ENCODE assay signal across 20 cellular contexts in genomic region chr2:181363164-181363563, GRCh38.
DNase-seq lines count a peak whose midpoint lies in the region; ATAC-seq, FAIRE-seq and TF ChIP-seq lines count a peak whose summit lies in the region.
"Had no signal": no experiment of that assay in that cellular context is flagged by ENCODE, and none has a peak within 500 bp of the region (broad histone marks: within the 10 kb centered on the region; RNA-seq: fewer than 3 reads in every experiment).

No MANE protein-coding gene starts in this region.

- POLR2A ChIA-PET in endothelial cell of umbilical vein (lab: Charles Lee), result no interaction called here

- intact Hi-C loops in endothelial cell of umbilical vein (cut with micrococcal nuclease), result no loop called here
- intact Hi-C loops in heart right ventricle (cut with DNase I), result no loop called here

- TF ChIP-seq CTCF in endothelial cell of umbilical vein (IDR thresholded peaks at IDR 0.05; ENCODE audit: extremely low read depth in 1 of 2, insufficient read depth in 1 of 2, low read depth in 1 of 2, low read length in 2 of 2) (no peak), brain microvascular endothelial cell (IDR thresholded peaks at IDR 0.05; ENCODE audit: low read depth, low read length, missing control alignments) (no peak), heart right ventricle (IDR thresholded peaks at IDR 0.05) (no peak)

- H3K4me2 ChIP-seq in Karpas-422 (ENCODE audit: low read depth, low read length, poor library complexity, severe bottlenecking), result peak overlapping the region; percentile 37
- no peak overlapping the region for H3K4me2 ChIP-seq in endothelial cell of umbilical vein (ENCODE audit: insufficient read depth, low read length)
- H3K4me2 ChIP-seq: A549, SK-N-SH had no signal

- no peak for TF ChIP-seq POLR2A in endothelial cell of umbilical vein (IDR thresholded peaks at IDR 0.05; ENCODE audit: low read depth, low read length)

- no peaks in the 10 kb centered on the region for H4K20me1 ChIP-seq in Karpas-422 (ENCODE audit: insufficient read depth, low read depth, low read length)
- no peaks in the 10 kb centered on the region for H4K20me1 ChIP-seq in endothelial cell of umbilical vein (replicated peaks; ENCODE audit: control insufficient read depth, extremely low read depth, insufficient read depth, low read length)
- H4K20me1 ChIP-seq: BLaER1 treated with 17β-estradiol and CSF1 and Interleukin-3, amounts not matched to agents 10 nM and 100 nM had no signal

- H3K27me3 ChIP-seq in Karpas-422 (ENCODE audit: low read length), result no peaks in the 10 kb centered on the region
- H3K27me3 ChIP-seq in endothelial cell of umbilical vein (ENCODE audit: control insufficient read depth in 2 of 2, insufficient read depth in 2 of 2, low read length in 2 of 2), result no peaks in the 10 kb centered on the region
- no peaks in the 10 kb centered on the region for H3K27me3 ChIP-seq in brain microvascular endothelial cell (replicated peaks)
- H3K27me3 ChIP-seq in heart right ventricle, result no peaks in the 10 kb centered on the region
- H3K27me3 ChIP-seq: BLaER1 treated with 17β-estradiol and CSF1 and Interleukin-3, amounts not matched to agents 10 nM and 100 nM had no signal

- H3K79me2 ChIP-seq in Karpas-422 (ENCODE audit: low read length) (no peaks in the 10 kb centered on the region), endothelial cell of umbilical vein (ENCODE audit: control insufficient read depth, insufficient read depth, low read length) (no peaks in the 10 kb centered on the region)

- CTCF ChIA-PET in endothelial cell of umbilical vein (lab: Charles Lee), result no interaction called here

- H3K4me3 ChIP-seq in Karpas-422 (ENCODE audit: low read length) (no peak overlapping the region), endothelial cell of umbilical vein (replicated peaks in 1 of 3; ENCODE audit: insufficient read depth in 1 of 3, low read depth in 1 of 3, low read length in 3 of 3) (no peak overlapping the region), brain microvascular endothelial cell (ENCODE audit: low read depth, low read length) (no peak overlapping the region), heart right ventricle (no peak overlapping the region)
- H3K4me3 ChIP-seq: A549; BLaER1 treated with 17β-estradiol and CSF1 and Interleukin-3, amounts not matched to agents 10 nM and 100 nM had no signal

- H2AFZ ChIP-seq in Karpas-422 (ENCODE audit: low read length) (0 out of 2 replicates have a peak overlapping the region, but pooled peaks have one; percentile 41), endothelial cell of umbilical vein (ENCODE audit: low read depth, low read length) (no peak overlapping the region)

- H3K9ac ChIP-seq in Karpas-422 (ENCODE audit: low read length) (0 out of 2 replicates have a peak overlapping the region, but pooled peaks have one; percentile 29), endothelial cell of umbilical vein (replicated peaks; ENCODE audit: extremely low read depth, insufficient read depth, low read length) (no peak overlapping the region)
- H3K9ac ChIP-seq: BLaER1 treated with 17β-estradiol and CSF1 and Interleukin-3, amounts not matched to agents 10 nM and 100 nM; SK-N-SH had no signal

- H3K27ac ChIP-seq in Karpas-422 (ENCODE audit: low read length) (peak overlapping the region; percentile 34), endothelial cell of umbilical vein (ENCODE audit: insufficient read depth, low read depth, low read length) (no peak overlapping the region), brain microvascular endothelial cell (no peak overlapping the region), heart right ventricle (no peak overlapping the region)
- H3K27ac ChIP-seq: A549; BLaER1 treated with 17β-estradiol and CSF1 and Interleukin-3, amounts not matched to agents 10 nM and 100 nM had no signal

- H3K9me2 ChIP-seq in Karpas-422 (replicated peaks; ENCODE audit: insufficient read depth, low read length), result no peaks in the 10 kb centered on the region
- H3K9me2 ChIP-seq: SK-N-SH had no signal

- H3K36me3 ChIP-seq in Karpas-422 (ENCODE audit: insufficient read depth, low read length) (no peaks in the 10 kb centered on the region), endothelial cell of umbilical vein (ENCODE audit: control insufficient read depth in 2 of 2, extremely low read depth in 1 of 2, insufficient read depth in 2 of 2, low read length in 2 of 2) (no peaks in the 10 kb centered on the region), brain microvascular endothelial cell (replicated peaks) (no peaks in the 10 kb centered on the region), heart right ventricle (no peaks in the 10 kb centered on the region)
- H3K36me3 ChIP-seq: BLaER1 treated with 17β-estradiol and CSF1 and Interleukin-3, amounts not matched to agents 10 nM and 100 nM had no signal

- FAIRE-seq in endothelial cell of umbilical vein (lab: Jason Lieb, UNC), result no peak
- FAIRE-seq: A549, HTR-8/SVneo had no signal

- H3K9me3 ChIP-seq in Karpas-422 (ENCODE audit: low read length) (no peaks in the 10 kb centered on the region), endothelial cell of umbilical vein (replicated peaks; ENCODE audit: control insufficient read depth, insufficient read depth, low read length) (no peaks in the 10 kb centered on the region), heart right ventricle (no peaks in the 10 kb centered on the region)
- H3K9me3 ChIP-seq: A549; BLaER1 treated with 17β-estradiol and CSF1 and Interleukin-3, amounts not matched to agents 10 nM and 100 nM; SK-N-SH had no signal

- in situ Hi-C loops in brain microvascular endothelial cell (cut with HindIII; ENCODE audit: low pct_ligation_motif_present, low sequenced_read_pairs), result no loop called here

- dilution Hi-C loops in endothelial cell of umbilical vein (cut with MboI; ENCODE audit: extremely low pct_ligation_motif_present, low sequenced_read_pairs), result no loop called here

- H3K9me1 ChIP-seq in endothelial cell of umbilical vein (replicated peaks; ENCODE audit: control insufficient read depth, extremely low read depth, insufficient read depth, low read length), result no peaks in the 10 kb centered on the region

- BruUV-seq in endothelial cell of umbilical vein (replicated peaks; lab: Mats Ljungman, UMichigan), result no TSS peak

- peak; percentile 45 for DNase-seq in CD1c-positive myeloid dendritic cell (ENCODE audit: extremely low spot score)
- DNase-seq in Karpas-422, result peak; percentile 58
- DNase-seq in NOMO-1 treated with DMSO at 0.1 percent for 48 hours (lab: John Stamatoyannopoulos, UW; ENCODE audit: unreplicated experiment), result peak; percentile 81
- peak; percentile 4 for DNase-seq in endothelial cell of umbilical vein (ENCODE audit: low read depth, low spot score)
- no peak for DNase-seq in brain microvascular endothelial cell
- no peak for DNase-seq in stimulated activated naive CD4-positive, alpha-beta T cell (lab: John Stamatoyannopoulos, UW)
- DNase-seq in heart right ventricle, result no peak
- no peak for DNase-seq in NCI-H748 treated with DMSO at 0.1 percent for 48 hours (lab: John Stamatoyannopoulos, UW)
- DNase-seq: DMS79 treated with DMSO at 0.1 percent for 48 hours, H9, IMR-90, NCI-H1694 treated with DMSO at 0.1 percent for 48 hours, NCI-H510A, NCI-H774, Right ventricle myocardium superior, SK-N-SH, T-helper 1 cell had no signal

- H3K4me1 ChIP-seq in Karpas-422 (ENCODE audit: low read length) (peaks cover 11% of the 10 kb centered on the region), endothelial cell of umbilical vein (ENCODE audit: control insufficient read depth, extremely low read depth, insufficient read depth, low read length) (no peaks in the 10 kb centered on the region), heart right ventricle (peaks cover 0 to 18% (median 0%) of the 10 kb centered on the region in 9 donors)
- H3K4me1 ChIP-seq: A549 had no signal

- no peak for ATAC-seq in heart right ventricle
- ATAC-seq: A549 had no signal

TF ChIP-seq in endothelial cell of umbilical vein, 7 proteins besides CTCF, POLR2A, EP300 and RAD21:
- TF ChIP-seq EZH2 (IDR thresholded peaks at IDR 0.05; ENCODE audit: borderline replicate concordance, low read depth, low read length, severe bottlenecking) (no peak), MYC (IDR thresholded peaks at IDR 0.05; ENCODE audit: low read depth, low read length) (no peak), FOS (IDR thresholded peaks at IDR 0.05; ENCODE audit: borderline replicate concordance, insufficient read depth, low read length) (no peak), MAX (IDR thresholded peaks at IDR 0.05; ENCODE audit: insufficient read depth, insufficient read length) (no peak), GATA2 (IDR thresholded peaks at IDR 0.05; ENCODE audit: insufficient read depth, insufficient read length, low read depth, low read length) (no peak), POLR2AphosphoS5 (IDR thresholded peaks at IDR 0.05; ENCODE audit: insufficient read depth, low read depth, low read length) (no peak), JUN (IDR thresholded peaks at IDR 0.05; ENCODE audit: borderline replicate concordance, insufficient read depth, insufficient read length, low read depth) (no peak)

Comparison
In these comparisons a context has a peak if more than half of its experiments do, and no peak if none do; other contexts are left out.
1. DNase-seq: peak in CD1c-positive myeloid dendritic cell (single experiment), Karpas-422 (single experiment), NOMO-1 treated with DMSO at 0.1 percent for 48 hours (single experiment) and endothelial cell of umbilical vein (single experiment); none in brain microvascular endothelial cell (single experiment), stimulated activated naive CD4-positive, alpha-beta T cell (0 of 6), heart right ventricle (0 of 2) and NCI-H748 treated with DMSO at 0.1 percent for 48 hours (single experiment).